Comparison of ENCODE assay signal across 1 cellular context in the genomic region with DNA sequence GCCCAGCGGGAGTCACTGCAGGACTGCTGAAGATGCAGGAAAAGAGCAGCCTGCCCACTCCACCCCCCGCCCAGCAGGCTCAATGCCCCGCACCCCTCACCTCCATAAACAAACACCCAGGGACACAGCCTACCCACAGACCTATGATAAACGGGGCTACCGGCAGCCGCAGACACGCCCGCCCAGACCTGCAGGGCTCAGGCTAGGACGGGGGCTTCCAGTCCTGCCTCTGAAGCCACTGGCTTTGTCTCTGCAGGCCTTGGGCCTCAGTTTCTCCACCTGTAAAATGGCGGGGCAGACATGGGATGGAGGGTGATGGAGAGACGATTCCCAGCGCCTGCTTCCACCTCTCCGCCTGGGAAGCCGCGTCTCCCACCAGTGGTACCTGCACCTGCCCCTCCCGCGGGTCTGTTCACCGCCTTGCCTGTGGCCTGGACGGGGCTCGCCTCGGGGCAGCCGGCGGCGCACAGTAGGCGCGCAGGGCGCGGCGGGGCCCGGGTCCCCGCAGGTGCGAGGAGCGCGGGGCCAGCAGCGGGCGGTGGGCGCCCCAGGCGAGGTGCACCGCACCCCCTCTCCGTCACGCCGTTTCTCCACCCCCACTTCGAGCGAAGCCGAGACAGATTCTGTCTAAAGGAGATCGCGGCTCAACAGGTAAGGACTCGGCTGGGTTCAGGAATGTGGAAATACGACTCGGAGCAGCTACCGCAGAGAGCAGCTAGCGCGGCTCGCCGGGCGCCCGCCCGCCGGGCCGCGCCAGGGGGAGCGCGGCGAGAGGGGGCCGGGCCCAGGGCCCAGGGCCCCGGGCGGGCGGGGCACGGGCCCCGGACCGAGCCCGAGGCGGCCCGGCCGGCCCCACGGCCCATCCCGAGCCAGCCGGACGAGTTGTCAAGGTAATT.
TF ChIP-seq lines count a peak whose summit lies in the region.

No MANE protein-coding gene starts in this region.

TF ChIP-seq in HepG2, 621 proteins besides CTCF, POLR2A, EP300 and RAD21:
- TF ChIP-seq EZH2 (conservative IDR thresholded peaks at IDR 0.05; ENCODE audit: low read depth, low read length) (peak; percentile 86), DNMT3B (CRISPR knock-in tag; conservative IDR thresholded peaks at IDR 0.05) (no peak)
TF ChIP-seq in HepG2: peak in this region for 1.
